In genomic region chr19:39410620-39411005, GRCh38 we compare ENCODE assay signal across 8 cellular contexts. TPM values are rescaled to one million over a fixed set of nuclear protein-coding genes. Genes with fewer than 3 reads are reported as not detected.
DNase-seq lines count a peak whose midpoint lies in the region; ATAC-seq and TF ChIP-seq lines count a peak whose summit lies in the region.

No MANE protein-coding gene starts in this region.

- no peak for TF ChIP-seq POLR2A in stomach (IDR thresholded peaks at IDR 0.05)

- peak overlapping the region; percentile 84 for H3K4me3 Mint-ChIP-seq in activated naive CD8-positive, alpha-beta T cell

- H3K27me3 Mint-ChIP-seq in activated naive CD8-positive, alpha-beta T cell, result no peaks in the 10 kb centered on the region

- H3K4me3 ChIP-seq in iPS-18c (ENCODE audit: insufficient read depth, low read depth, low read length) (peak overlapping the region; percentile 51), stomach (peak overlapping the region; percentile 91 to 95 (median 93))

- H3K27me3 ChIP-seq in stomach, result no peaks in the 10 kb centered on the region

- no peaks in the 10 kb centered on the region for H3K9me3 Mint-ChIP-seq in activated naive CD8-positive, alpha-beta T cell (ENCODE audit: low read depth)

- peak overlapping the region; percentile 92 to 100 (median 98) for H3K27ac ChIP-seq in stomach

- TF ChIP-seq EP300 in stomach (IDR thresholded peaks at IDR 0.05), result no peak

- H3K9me3 ChIP-seq in iPS-18c (ENCODE audit: control insufficient read depth, insufficient read depth, low read length), result no peaks in the 10 kb centered on the region
- no peaks in the 10 kb centered on the region for H3K9me3 ChIP-seq in stomach

- WGBS in stomach, 5 donors, result 29 to 44% (median 34%) methylated on average over 2 of the region's 2 CpGs

- peaks cover 26 to 77% (median 59%) of the 10 kb centered on the region in 4 donors for H3K4me1 ChIP-seq in stomach

- peaks cover 5% of the 10 kb centered on the region for H3K36me3 Mint-ChIP-seq in activated naive CD8-positive, alpha-beta T cell

- DNase-seq in NCI-H345 (lab: John Stamatoyannopoulos, UW) (peak; percentile 26), NCI-H345 treated with DMSO at 0.1 percent for 48 hours (lab: John Stamatoyannopoulos, UW; ENCODE audit: unreplicated experiment) (no peak), stomach (no peak), DMS114 treated with DMSO at 0.1 percent for 48 hours (lab: John Stamatoyannopoulos, UW; ENCODE audit: unreplicated experiment) (no peak), foreskin melanocyte (no peak)

- H3K4me1 Mint-ChIP-seq in activated naive CD8-positive, alpha-beta T cell (ENCODE audit: low read depth), result peaks cover 47% of the 10 kb centered on the region

- ATAC-seq in GM18858 (IDR thresholded peaks at IDR 0.05; ENCODE audit: unreplicated experiment), result no peak

- peaks cover 15 to 23% (median 20%) of the 10 kb centered on the region in 4 donors for H3K36me3 ChIP-seq in stomach

- intact Hi-C loops in stomach (cut with DNase I; ENCODE audit: low total_unique reads), result no loop called here

- no peak for TF ChIP-seq CTCF in stomach (IDR thresholded peaks at IDR 0.05)

- H3K27ac Mint-ChIP-seq in activated naive CD8-positive, alpha-beta T cell, result peak overlapping the region; percentile 93

RNA-seq across cellular contexts. Expression of gene PLEKHG2, which starts 1.9 kb away (rescaled TPM):
- total RNA-seq in stomach, result 10 to 100 TPM in 2 of 5 donors, 1 to 10 TPM in 3; 1.4 to 20.2 (median 8.5) TPM
- 1 to 10 TPM; 4.6 to 6.3 (median 4.9) TPM for polyA plus RNA-seq in stomach

RNA-seq across cellular contexts. Expression of gene ZFP36, which starts 4.0 kb away (rescaled TPM):
- total RNA-seq in stomach, result 1,000 to 10,000 TPM in 1 of 5 donors, 100 to 1,000 TPM in 3, 10 to 100 TPM in 1; 26.1 to 1,667 (median 340) TPM
- polyA plus RNA-seq in stomach, result 100 to 1,000 TPM; 127 to 150 (median 136) TPM

RNA-seq across cellular contexts. Expression of gene MED29, which starts 19.4 kb away (rescaled TPM):
- total RNA-seq in stomach, result 10 to 100 TPM in 4 of 5 donors, 1 to 10 TPM in 1; 6.4 to 91.0 (median 23.0) TPM
- polyA plus RNA-seq in stomach, result 10 to 100 TPM; 20.4 to 22.1 (median 20.5) TPM

RNA-seq across cellular contexts. Expression of gene PAF1, which starts 19.7 kb away (rescaled TPM):
- 10 to 100 TPM in 3 of 5 donors, 1 to 10 TPM in 2; 7.0 to 77.2 (median 21.4) TPM for total RNA-seq in stomach
- polyA plus RNA-seq in stomach, result 10 to 100 TPM; 31.7 to 49.0 (median 32.2) TPM

RNA-seq across cellular contexts. Expression of gene RPS16, which starts 25.1 kb away (rescaled TPM):
- 1,000 to 10,000 TPM in 3 of 5 donors, 100 to 1,000 TPM in 1, 10 to 100 TPM in 1; 69.0 to 2,451 (median 1,419) TPM for total RNA-seq in stomach
- 1,000 to 10,000 TPM; 3,264 to 4,294 (median 3,586) TPM for polyA plus RNA-seq in stomach
